8 cellular contexts compared by ENCODE assay signal in the genomic region with DNA sequence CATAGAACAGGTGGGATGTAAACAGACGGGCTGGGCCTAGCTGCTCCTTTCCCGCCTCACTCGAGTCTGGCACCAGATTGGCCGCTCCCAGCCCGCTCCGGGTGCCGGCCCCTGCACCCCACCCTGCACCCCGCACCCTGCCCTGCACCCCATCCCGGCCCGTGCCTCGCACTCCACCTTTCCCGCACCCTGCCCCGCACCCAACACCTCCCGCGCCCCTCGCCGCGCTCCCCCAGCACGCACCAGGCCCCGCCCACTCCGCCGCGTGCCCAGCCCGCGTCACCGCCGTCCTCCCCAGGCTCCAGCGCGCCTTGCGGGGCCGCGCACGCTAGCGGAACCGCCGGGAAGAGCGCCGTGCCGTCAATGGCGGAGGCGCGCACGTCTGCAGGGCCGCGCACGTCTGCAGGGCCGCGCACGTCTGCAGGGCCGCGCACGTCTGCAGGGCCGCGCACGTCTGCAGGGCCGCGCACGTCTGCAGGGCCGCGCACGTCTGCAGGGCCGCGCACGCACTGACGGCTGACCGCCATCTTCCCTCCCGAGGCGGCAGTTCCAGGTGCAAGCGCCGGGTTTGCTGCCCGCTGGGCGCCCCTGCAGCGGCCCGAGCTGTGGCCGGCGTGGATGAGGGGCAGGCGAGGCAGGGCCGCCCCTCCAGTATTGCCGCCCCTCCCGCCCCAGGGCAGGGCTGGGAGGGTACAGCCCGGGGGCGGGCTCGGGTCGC. TPM values are rescaled to one million over a fixed set of nuclear protein-coding genes. Genes with fewer than 3 reads are reported as not detected.
DNase-seq lines count a peak whose midpoint lies in the region; ATAC-seq and TF ChIP-seq lines count a peak whose summit lies in the region.

A gene (plus strand): TSS at position 503 of the 718 bp plus-strand sequence. CDS start 347 bp downstream, outside the sequence.

- H3K79me2 ChIP-seq in KMS-11 (ENCODE audit: insufficient read depth, low read depth), result peaks cover 45% of the 10 kb centered on the region

- no peaks in the 10 kb centered on the region for H3K27me3 ChIP-seq in KMS-11 (ENCODE audit: insufficient read depth, low read depth)
- no peaks in the 10 kb centered on the region for H3K27me3 ChIP-seq in Panc1 (ENCODE audit: control insufficient read depth, insufficient read depth, low read length)
- no peaks in the 10 kb centered on the region for H3K27me3 ChIP-seq in muscle layer of duodenum (ENCODE audit: low read depth, low read length)

- CTCF ChIA-PET in Panc1 (lab: Charles Lee), result no interaction called here

- H4K20me1 ChIP-seq in KMS-11 (ENCODE audit: insufficient read depth), result peaks cover 32% of the 10 kb centered on the region

- H2AFZ ChIP-seq in KMS-11 (ENCODE audit: low read depth), result peak within 1 kb of the TSS; percentile 34

- in situ Hi-C loops in Panc1 (cut with HindIII; ENCODE audit: low pct_unique_long_range_greater_than_20kb, low sequenced_read_pairs), result no loop called here

- POLR2A ChIA-PET in Panc1 (lab: Charles Lee), result no interaction called here

- H3K4me3 Mint-ChIP-seq in activated T-cell treated with anti-CD3 and anti-CD28 coated beads, Interleukin-2, amount 50 U/mL, for 4 hours, result peak within 1 kb of the TSS; percentile 91

- intact Hi-C loops in Panc1 (cut with micrococcal nuclease; ENCODE audit: unreplicated experiment), result loop anchor here (10.0 kb wide), 1 partner anchor 164 kb away; no protein-coding TSS in a partner anchor

- DNase-seq in DMS153 treated with DMSO at 0.1 percent for 48 hours (lab: John Stamatoyannopoulos, UW; ENCODE audit: unreplicated experiment) (peak; percentile 71), Panc1 (ENCODE audit: low read depth, low spot score) (peak; percentile 56)
- peak; percentile 88 for DNase-seq in activated T-cell treated with anti-CD3 and anti-CD28 coated beads, Interleukin-2, amount 50 U/mL, for 4 hours
- peak; percentile 78 for DNase-seq in stimulated activated CD8-positive, alpha-beta memory T cell treated with anti-CD3 and anti-CD28 coated beads, Interleukin-7, amount 100 ng/mL, for 24 hours (ENCODE audit: low read depth)

- H3K4me1 ChIP-seq in KMS-11 (ENCODE audit: low read depth, poor library complexity, severe bottlenecking) (peaks cover 48% of the 10 kb centered on the region), Panc1 (ENCODE audit: control insufficient read depth, insufficient read depth, low read length) (peaks cover 18% of the 10 kb centered on the region), muscle layer of duodenum (ENCODE audit: control insufficient read depth in 1 of 2, insufficient read depth in 2 of 2, low read length in 2 of 2) (peaks cover 0 to 23% of the 10 kb centered on the region in 2 donors)

- TF ChIP-seq CTCF in KMS-11 (conservative IDR thresholded peaks at IDR 0.05; ENCODE audit: low read depth, low read length) (no peak), Panc1 (IDR thresholded peaks at IDR 0.05) (no peak)

- H3K4me3 ChIP-seq in KMS-11 (IDR thresholded peaks at IDR 0.05; ENCODE audit: insufficient read depth, low read depth, low read length) (no peak within 1 kb of the TSS), Panc1 (ENCODE audit: low read depth in 2 of 2, low read length in 2 of 2) (peak within 1 kb of the TSS; percentile 63 to 69), muscle layer of duodenum (ENCODE audit: low read depth in 1 of 2, low read length in 2 of 2) (peak within 1 kb of the TSS; percentile 85 to 86)

- ATAC-seq in GM21723 (IDR thresholded peaks at IDR 0.05; ENCODE audit: unreplicated experiment) (peak; percentile 85), Panc1 (peak; percentile 96), esophagus mucosa (peak; percentile 96)
- peak; percentile 87 to 89 for ATAC-seq in activated T-cell treated with anti-CD3 and anti-CD28 coated beads, Interleukin-2, amount 50 U/mL, for 4 hours

- H3K36me3 ChIP-seq in KMS-11 (ENCODE audit: insufficient read depth), result peaks cover 17% of the 10 kb centered on the region; the same call in 1 of the 2 replicates
- H3K36me3 ChIP-seq in Panc1 (ENCODE audit: control insufficient read depth, insufficient read depth, low read length), result no peaks in the 10 kb centered on the region
- peaks cover 0 to 8% of the 10 kb centered on the region in 2 donors for H3K36me3 ChIP-seq in muscle layer of duodenum (ENCODE audit: control insufficient read depth in 1 of 2, insufficient read depth in 2 of 2, low read length in 2 of 2)

- H3K9me3 ChIP-seq in Panc1 (ENCODE audit: control insufficient read depth, insufficient read depth, low read depth, low read length), result no peaks in the 10 kb centered on the region
- H3K9me3 ChIP-seq in muscle layer of duodenum (ENCODE audit: control insufficient read depth in 1 of 2, low read length in 2 of 2), result no peaks in the 10 kb centered on the region

- peaks cover 16% of the 10 kb centered on the region for H3K36me3 Mint-ChIP-seq in activated T-cell treated with anti-CD3 and anti-CD28 coated beads, Interleukin-2, amount 50 U/mL, for 4 hours (ENCODE audit: insufficient read depth)

- peak within 1 kb of the TSS; percentile 55 for H3K4me2 ChIP-seq in KMS-11

- BruUV-seq in Panc1 (replicated peaks; lab: Mats Ljungman, UMichigan), result no TSS peak

- peaks cover 37% of the 10 kb centered on the region for H3K4me1 Mint-ChIP-seq in activated T-cell treated with anti-CD3 and anti-CD28 coated beads, Interleukin-2, amount 50 U/mL, for 4 hours (ENCODE audit: low read depth)

- peak within 1 kb of the TSS; percentile 86 for H3K27ac ChIP-seq in KMS-11
- peak within 1 kb of the TSS; percentile 84 for H3K27ac ChIP-seq in Panc1 (ENCODE audit: low read length)
- H3K27ac ChIP-seq in muscle layer of duodenum (ENCODE audit: low read length), result peak within 1 kb of the TSS; percentile 76

- H3K9ac ChIP-seq in KMS-11, result peak within 1 kb of the TSS; percentile 89

- no peaks in the 10 kb centered on the region for H3K27me3 Mint-ChIP-seq in activated T-cell treated with anti-CD3 and anti-CD28 coated beads, Interleukin-2, amount 50 U/mL, for 4 hours (ENCODE audit: low read depth)

- no peaks in the 10 kb centered on the region for H3K9me3 Mint-ChIP-seq in activated T-cell treated with anti-CD3 and anti-CD28 coated beads, Interleukin-2, amount 50 U/mL, for 4 hours

RNA-seq across cellular contexts. Expression of the gene that starts here (rescaled TPM):
- 87.6 TPM for total RNA-seq in Panc1 (2021; ENCODE audit: unreplicated experiment)
- 45.9 TPM for polyA plus RNA-seq in Panc1 (2012; ENCODE audit: insufficient read length)
- 10 to 100 TPM; 94.2 to 95.7 (median 94.6) TPM for total RNA-seq in activated T-cell treated with anti-CD3 and anti-CD28 coated beads, Interleukin-2, amount 50 U/mL, for 4 hours
- total RNA-seq in esophagus mucosa, result 44.5 TPM
